In the genomic region with DNA sequence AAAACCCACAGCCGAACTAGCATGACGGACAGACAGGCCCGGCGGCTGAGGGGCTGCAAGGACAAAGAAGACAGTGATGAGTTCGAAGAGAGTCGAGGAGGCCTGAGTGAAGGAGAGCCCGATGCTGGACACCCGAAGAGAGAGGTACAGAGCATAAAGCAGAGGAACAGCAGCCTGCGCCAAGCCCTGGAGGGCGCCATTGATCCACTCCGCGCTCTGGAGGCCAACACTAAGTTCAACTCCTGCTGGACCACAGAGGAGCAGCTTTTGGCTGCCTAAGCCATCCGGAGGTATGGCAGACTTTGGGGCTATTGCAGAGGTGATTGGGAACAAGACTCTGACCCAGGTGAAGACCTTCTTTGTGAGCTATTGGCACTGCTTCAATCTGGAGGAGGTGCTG, we compare ENCODE assay signal across 9 cellular contexts. TPM values are rescaled to one million over a fixed set of nuclear protein-coding genes. Genes with fewer than 3 reads are reported as not detected.
A peak's percentile ranks its signal among the peaks of the same experiment; 100 is the strongest.
DNase-seq lines count a peak whose midpoint lies in the region; ATAC-seq and TF ChIP-seq lines count a peak whose summit lies in the region.
"Had no signal": no experiment of that assay in that cellular context is flagged by ENCODE, and none has a peak within 500 bp of the region (broad histone marks: within the 10 kb centered on the region; RNA-seq: fewer than 3 reads in every experiment).

No MANE protein-coding gene starts in this region.

- no peak overlapping the region for H3K27ac ChIP-seq in RWPE2 (ENCODE audit: poor library complexity, severe bottlenecking)
- no peak overlapping the region for H3K27ac ChIP-seq in effector memory CD4-positive, alpha-beta T cell (ENCODE audit: insufficient read depth, low read length, poor library complexity, severe bottlenecking)
- H3K27ac ChIP-seq: ovary had no signal

- peaks cover 23% of the 10 kb centered on the region for H3K27me3 Mint-ChIP-seq in activated naive CD8-positive, alpha-beta T cell treated with anti-CD3 and anti-CD28 coated beads, Interleukin-2, amount 10 ng/mL, durations not matched to agents 7 days and 5 days
- peaks cover 9 to 12% of the 10 kb centered on the region in 2 donors for H3K27me3 Mint-ChIP-seq in natural killer cell (ENCODE audit: low read depth in 2 of 2)

- no peaks in the 10 kb centered on the region for H3K4me1 ChIP-seq in RWPE2 (ENCODE audit: insufficient read depth, poor library complexity, severe bottlenecking)
- no peaks in the 10 kb centered on the region for H3K4me1 ChIP-seq in effector memory CD4-positive, alpha-beta T cell (ENCODE audit: control insufficient read depth, insufficient read depth, low read length, poor library complexity, severe bottlenecking)

- H3K36me3 Mint-ChIP-seq in activated naive CD8-positive, alpha-beta T cell treated with anti-CD3 and anti-CD28 coated beads, Interleukin-2, amount 10 ng/mL, durations not matched to agents 7 days and 5 days: no peaks in the 10 kb centered on the region
- H3K36me3 Mint-ChIP-seq in natural killer cell: no peaks in the 10 kb centered on the region

- H3K4me3 ChIP-seq in RWPE2 (ENCODE audit: severe bottlenecking): no peak overlapping the region
- H3K4me3 ChIP-seq in effector memory CD4-positive, alpha-beta T cell (ENCODE audit: insufficient read depth, low read depth, low read length, poor library complexity, severe bottlenecking): no peak overlapping the region
- H3K4me3 ChIP-seq: ovary had no signal

- H3K36me3 ChIP-seq in RWPE2 (ENCODE audit: low read depth): no peaks in the 10 kb centered on the region
- no peaks in the 10 kb centered on the region for H3K36me3 ChIP-seq in effector memory CD4-positive, alpha-beta T cell (ENCODE audit: control insufficient read depth, insufficient read depth, low read length)
- H3K36me3 ChIP-seq: ovary had no signal

- H3K9me3 Mint-ChIP-seq in activated naive CD8-positive, alpha-beta T cell treated with anti-CD3 and anti-CD28 coated beads, Interleukin-2, amount 10 ng/mL, durations not matched to agents 7 days and 5 days: no peaks in the 10 kb centered on the region
- no peaks in the 10 kb centered on the region for H3K9me3 Mint-ChIP-seq in natural killer cell

- intact Hi-C loops in natural killer cell (cut with micrococcal nuclease): no loop called here

- no peak overlapping the region for H3K27ac Mint-ChIP-seq in activated naive CD8-positive, alpha-beta T cell treated with anti-CD3 and anti-CD28 coated beads, Interleukin-2, amount 10 ng/mL, durations not matched to agents 7 days and 5 days
- H3K27ac Mint-ChIP-seq in natural killer cell: no peak overlapping the region

- peaks cover 6% of the 10 kb centered on the region for H3K4me1 Mint-ChIP-seq in activated naive CD8-positive, alpha-beta T cell treated with anti-CD3 and anti-CD28 coated beads, Interleukin-2, amount 10 ng/mL, durations not matched to agents 7 days and 5 days
- no peaks in the 10 kb centered on the region for H3K4me1 Mint-ChIP-seq in natural killer cell

- POLR2A ChIA-PET in activated naive CD8-positive, alpha-beta T cell treated with anti-CD3 and anti-CD28 coated beads, Interleukin-2, amount 10 ng/mL, durations not matched to agents 7 days and 5 days (lab: Charles Lee): no interaction called here

- H3K27me3 ChIP-seq in RWPE2 (ENCODE audit: insufficient read depth, poor library complexity, severe bottlenecking): no peaks in the 10 kb centered on the region
- no peaks in the 10 kb centered on the region for H3K27me3 ChIP-seq in effector memory CD4-positive, alpha-beta T cell (replicated peaks; ENCODE audit: control insufficient read depth, insufficient read depth, low read length, poor library complexity, severe bottlenecking)
- H3K27me3 ChIP-seq: ovary had no signal

- no peak overlapping the region for H3K4me3 Mint-ChIP-seq in activated naive CD8-positive, alpha-beta T cell treated with anti-CD3 and anti-CD28 coated beads, Interleukin-2, amount 10 ng/mL, durations not matched to agents 7 days and 5 days
- no peak overlapping the region for H3K4me3 Mint-ChIP-seq in natural killer cell

- no peak; the same call in 2 of the 3 replicates for ATAC-seq in RWPE2 (ENCODE audit: low read depth)
- peak; percentile 72 for ATAC-seq in activated naive CD8-positive, alpha-beta T cell treated with anti-CD3 and anti-CD28 coated beads, Interleukin-2, amount 10 ng/mL, durations not matched to agents 7 days and 5 days (ENCODE audit: low read depth)
- ATAC-seq in natural killer cell: peak; percentile 61 to 78 (median 73)
- no peak for ATAC-seq in HG03280 (IDR thresholded peaks at IDR 0.05; ENCODE audit: unreplicated experiment)
- ATAC-seq in GM18511 (IDR thresholded peaks at IDR 0.05; ENCODE audit: unreplicated experiment): no peak

- DNase-seq in NCI-H2196 (lab: John Stamatoyannopoulos, UW; ENCODE audit: unreplicated experiment): peak; percentile 14
- DNase-seq in NCI-H2196 treated with DMSO at 0.1 percent for 48 hours (lab: John Stamatoyannopoulos, UW; ENCODE audit: unreplicated experiment): no peak
- no peak for DNase-seq in RWPE2 (ENCODE audit: low spot score)
- peak; percentile 65 for DNase-seq in activated naive CD8-positive, alpha-beta T cell treated with anti-CD3 and anti-CD28 coated beads, Interleukin-2, amount 10 ng/mL, durations not matched to agents 7 days and 5 days
- peak; percentile 39 for DNase-seq in natural killer cell
- DNase-seq in effector memory CD4-positive, alpha-beta T cell: no peak

- peak; percentile 16 for TF ChIP-seq CTCF in RWPE2 (IDR thresholded peaks at IDR 0.05; ENCODE audit: poor library complexity, severe bottlenecking)
- peak; percentile 39 for TF ChIP-seq CTCF in natural killer cell (IDR thresholded peaks at IDR 0.05)

- H3K9me3 ChIP-seq in RWPE2 (ENCODE audit: severe bottlenecking): no peaks in the 10 kb centered on the region
- no peaks in the 10 kb centered on the region for H3K9me3 ChIP-seq in effector memory CD4-positive, alpha-beta T cell (ENCODE audit: control insufficient read depth, low read length)
- H3K9me3 ChIP-seq: ovary had no signal

RNA-seq across cellular contexts. Expression of a gene that starts 7.8 kb away (rescaled TPM):
- total RNA-seq in activated naive CD8-positive, alpha-beta T cell treated with anti-CD3 and anti-CD28 coated beads, Interleukin-2, amount 10 ng/mL, durations not matched to agents 7 days and 5 days: 10 to 100 TPM; 40.6 to 44.3 TPM
- 10 to 100 TPM; 22.0 to 30.7 (median 26.5) TPM for total RNA-seq in natural killer cell

Comparison
In these comparisons a context has a peak if more than half of its experiments do, and no peak if none do; other contexts are left out.
1. DNase-seq: peak in NCI-H2196 (single experiment), activated naive CD8-positive, alpha-beta T cell treated with anti-CD3 and anti-CD28 coated beads, Interleukin-2, amount 10 ng/mL, durations not matched to agents 7 days and 5 days (single experiment) and natural killer cell (single experiment); none in NCI-H2196 treated with DMSO at 0.1 percent for 48 hours (single experiment), RWPE2 (single experiment) and effector memory CD4-positive, alpha-beta T cell (0 of 3).
2. ATAC-seq: peak in activated naive CD8-positive, alpha-beta T cell treated with anti-CD3 and anti-CD28 coated beads, Interleukin-2, amount 10 ng/mL, durations not matched to agents 7 days and 5 days (single experiment) and natural killer cell (3 of 3); none in RWPE2 (single experiment), HG03280 (single experiment) and GM18511 (single experiment).